Comparison of ENCODE assay signal across 20 cellular contexts in the genomic region with DNA sequence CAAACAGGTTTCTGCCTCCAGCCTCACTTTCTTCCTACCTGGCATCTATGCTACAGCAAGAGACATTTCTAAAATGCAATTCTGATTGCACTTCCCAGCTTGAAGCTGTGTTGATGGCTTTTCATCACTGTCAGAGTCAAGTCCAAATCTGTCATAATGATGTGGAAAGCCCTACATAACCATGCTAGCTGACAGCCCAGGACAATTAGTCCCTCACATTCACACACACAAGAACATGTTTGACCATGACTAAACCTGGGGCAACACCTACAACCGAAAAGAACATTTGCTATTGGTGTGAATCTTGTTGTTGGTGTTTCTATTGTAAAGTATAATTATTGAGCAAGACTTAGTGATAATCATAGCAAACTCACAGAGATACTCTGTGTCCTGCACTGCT. TPM values are rescaled to one million over a fixed set of nuclear protein-coding genes. Genes with fewer than 3 reads are reported as not detected.
DNase-seq lines count a peak whose midpoint lies in the region; ATAC-seq, FAIRE-seq and TF ChIP-seq lines count a peak whose summit lies in the region.
"Had no signal": no experiment of that assay in that cellular context is flagged by ENCODE, and none has a peak within 500 bp of the region (broad histone marks: within the 10 kb centered on the region; RNA-seq: fewer than 3 reads in every experiment).

No MANE protein-coding gene starts in this region.

- H3K4me1 ChIP-seq in uterus (no peaks in the 10 kb centered on the region), HAP-1 (no peaks in the 10 kb centered on the region)
- H3K4me1 ChIP-seq: A549, BE2C had no signal

- TF ChIP-seq CTCF in bronchial epithelial cell (IDR thresholded peaks at IDR 0.05; ENCODE audit: insufficient read depth, low read length, severe bottlenecking) = no peak
- TF ChIP-seq CTCF in uterus (IDR thresholded peaks at IDR 0.05) = no peak

- no peaks in the 10 kb centered on the region for H3K36me3 ChIP-seq in bronchial epithelial cell (ENCODE audit: control insufficient read depth, insufficient read depth, low read length)
- H3K36me3 ChIP-seq in uterus = no peaks in the 10 kb centered on the region
- H3K36me3 ChIP-seq in HAP-1 (replicated peaks) = no peaks in the 10 kb centered on the region
- H3K36me3 ChIP-seq: BE2C had no signal

- H3K27ac ChIP-seq in epithelial cell of prostate (no peak overlapping the region), uterus (peak overlapping the region; percentile 46 to 59)
- H3K27ac ChIP-seq: A549, C4-2B, HL-60 had no signal

- ATAC-seq in Right ventricle myocardium superior (ENCODE audit: poor library complexity) = peak; percentile 82
- ATAC-seq: A549; CD8-positive, alpha-beta T cell; HCT116 had no signal

- no peak for TF ChIP-seq POLR2A in uterus (IDR thresholded peaks at IDR 0.05)

- FAIRE-seq in bronchial epithelial cell (lab: Jason Lieb, UNC) = no peak
- FAIRE-seq: A549, D721Med, G401.6, GM12891 had no signal

- DNase-seq in Right ventricle myocardium superior (no peak), cardiac septum (ENCODE audit: low spot score) (no peak), bronchial epithelial cell (ENCODE audit: low read depth) (peak; percentile 56), epithelial cell of prostate (ENCODE audit: low read depth, low spot score) (peak; percentile 27), uterus (no peak), HAP-1 (ENCODE audit: low spot score in 2 of 2) (no peak), NCI-H524 treated with DMSO at 0.1 percent for 48 hours (lab: John Stamatoyannopoulos, UW) (no peak)
- DNase-seq: BE2C; CD8-positive, alpha-beta T cell; COR-L47; DMS153; DMS79 treated with DMSO at 0.1 percent for 48 hours; EL had no signal

- intact Hi-C loops in Right ventricle myocardium superior (cut with DNase I) (loop anchor here (10.0 kb wide), 1 partner anchor 49 kb away; no protein-coding TSS in a partner anchor), cardiac septum (cut with DNase I) (loop anchor here (5.0 kb wide), 1 partner anchor 131 kb away; no protein-coding TSS in a partner anchor), uterus (cut with DNase I; ENCODE audit: low total_unique reads) (no loop called here)

- no peaks in the 10 kb centered on the region for H3K27me3 ChIP-seq in bronchial epithelial cell (ENCODE audit: control insufficient read depth, insufficient read depth, low read length)
- no peaks in the 10 kb centered on the region for H3K27me3 ChIP-seq in uterus
- no peaks in the 10 kb centered on the region for H3K27me3 ChIP-seq in HAP-1 (ENCODE audit: low read depth)
- H3K27me3 ChIP-seq: BE2C had no signal

- H3K4me3 ChIP-seq in bronchial epithelial cell (ENCODE audit: low read depth, low read length) (no peak overlapping the region), uterus (no peak overlapping the region), HAP-1 (no peak overlapping the region)
- H3K4me3 ChIP-seq: A549 had no signal

- no peaks in the 10 kb centered on the region for H3K9me3 ChIP-seq in uterus
- no peaks in the 10 kb centered on the region for H3K9me3 ChIP-seq in HAP-1
- H3K9me3 ChIP-seq: A549, BE2C had no signal

- in situ Hi-C loops in HAP-1 (cut with MboI; ENCODE audit: low sequenced_read_pairs) = no loop called here

RNA-seq across cellular contexts. Expression of a gene that starts 58.2 kb away (rescaled TPM):
- 160 TPM for total RNA-seq in Right ventricle myocardium superior
- total RNA-seq in cardiac septum = 210 TPM
- total RNA-seq in bronchial epithelial cell = 8.6 and 9.5 TPM in 2 replicates
- 100 to 1,000 TPM in 1 of 4 donors, 10 to 100 TPM in 3; 64.7 to 159 (median 83.0) TPM for total RNA-seq in uterus

Comparison
In these comparisons a context has a peak if more than half of its experiments do, and no peak if none do; other contexts are left out.
1. DNase-seq: peak in bronchial epithelial cell (single experiment) and epithelial cell of prostate (single experiment); none in Right ventricle myocardium superior (single experiment), cardiac septum (single experiment), uterus (0 of 2), HAP-1 (0 of 2) and NCI-H524 treated with DMSO at 0.1 percent for 48 hours (single experiment).